10 cellular contexts compared by ENCODE assay signal in genomic region chr3:13018561-13019242, GRCh38. TPM values are rescaled to one million over a fixed set of nuclear protein-coding genes. Genes with fewer than 3 reads are reported as not detected.
DNase-seq lines count a peak whose midpoint lies in the region; ATAC-seq and TF ChIP-seq lines count a peak whose summit lies in the region.
"Had no signal": no experiment of that assay in that cellular context is flagged by ENCODE, and none has a peak within 500 bp of the region (broad histone marks: within the 10 kb centered on the region; RNA-seq: fewer than 3 reads in every experiment).

No MANE protein-coding gene starts in this region.

- POLR2A ChIA-PET in activated naive CD8-positive, alpha-beta T cell treated with anti-CD3 and anti-CD28 coated beads, Interleukin-2, amount 10 ng/mL, durations not matched to agents 7 days and 5 days (lab: Charles Lee), result no interaction called here

- no peak overlapping the region for H3K4me3 ChIP-seq in mucosa of stomach (ENCODE audit: low read length)
- peak overlapping the region in 1 of 4 donors; percentile 21 for H3K4me3 ChIP-seq in upper lobe of left lung

- peaks cover 23% of the 10 kb centered on the region for H3K4me1 Mint-ChIP-seq in activated naive CD8-positive, alpha-beta T cell treated with anti-CD3 and anti-CD28 coated beads, Interleukin-2, amount 10 ng/mL, durations not matched to agents 7 days and 5 days
- H3K4me1 Mint-ChIP-seq in activated naive CD8-positive, alpha-beta T cell treated with anti-CD3 and anti-CD28 coated beads for 36 hours, result peaks cover 23% of the 10 kb centered on the region
- H3K4me1 Mint-ChIP-seq in dendritic cell treated with granulocyte-macrophage colony-stimulating factor and Interleukin-4, amounts not matched to agents 40 ng/mL and 50 ng/mL, for 4 days (ENCODE audit: low read depth), result peaks cover 57% of the 10 kb centered on the region

- peaks cover 2% of the 10 kb centered on the region for H3K36me3 Mint-ChIP-seq in activated naive CD8-positive, alpha-beta T cell treated with anti-CD3 and anti-CD28 coated beads, Interleukin-2, amount 10 ng/mL, durations not matched to agents 7 days and 5 days
- H3K36me3 Mint-ChIP-seq in activated naive CD8-positive, alpha-beta T cell treated with anti-CD3 and anti-CD28 coated beads for 36 hours, result no peaks in the 10 kb centered on the region
- H3K36me3 Mint-ChIP-seq in dendritic cell treated with granulocyte-macrophage colony-stimulating factor and Interleukin-4, amounts not matched to agents 40 ng/mL and 50 ng/mL, for 4 days (ENCODE audit: low read depth), result peaks cover 13% of the 10 kb centered on the region

- no peaks in the 10 kb centered on the region for H3K27me3 Mint-ChIP-seq in activated naive CD8-positive, alpha-beta T cell treated with anti-CD3 and anti-CD28 coated beads, Interleukin-2, amount 10 ng/mL, durations not matched to agents 7 days and 5 days
- no peaks in the 10 kb centered on the region for H3K27me3 Mint-ChIP-seq in activated naive CD8-positive, alpha-beta T cell treated with anti-CD3 and anti-CD28 coated beads for 36 hours
- H3K27me3 Mint-ChIP-seq in dendritic cell treated with granulocyte-macrophage colony-stimulating factor and Interleukin-4, amounts not matched to agents 40 ng/mL and 50 ng/mL, for 4 days, result peaks cover 3% of the 10 kb centered on the region

- no peak for ATAC-seq in activated naive CD8-positive, alpha-beta T cell treated with anti-CD3 and anti-CD28 coated beads, Interleukin-2, amount 10 ng/mL, durations not matched to agents 7 days and 5 days (ENCODE audit: low read depth)
- ATAC-seq in upper lobe of left lung (ENCODE audit: low FRiP score in 2 of 2) (no peak), HG03571 (IDR thresholded peaks at IDR 0.05; ENCODE audit: unreplicated experiment) (no peak)

- peak overlapping the region; percentile 8 for H3K27ac Mint-ChIP-seq in activated naive CD8-positive, alpha-beta T cell treated with anti-CD3 and anti-CD28 coated beads, Interleukin-2, amount 10 ng/mL, durations not matched to agents 7 days and 5 days
- no peak overlapping the region for H3K27ac Mint-ChIP-seq in activated naive CD8-positive, alpha-beta T cell treated with anti-CD3 and anti-CD28 coated beads for 36 hours
- peak overlapping the region; percentile 96 for H3K27ac Mint-ChIP-seq in dendritic cell treated with granulocyte-macrophage colony-stimulating factor and Interleukin-4, amounts not matched to agents 40 ng/mL and 50 ng/mL, for 4 days

- H3K9me3 Mint-ChIP-seq in activated naive CD8-positive, alpha-beta T cell treated with anti-CD3 and anti-CD28 coated beads, Interleukin-2, amount 10 ng/mL, durations not matched to agents 7 days and 5 days, result no peaks in the 10 kb centered on the region
- H3K9me3 Mint-ChIP-seq in activated naive CD8-positive, alpha-beta T cell treated with anti-CD3 and anti-CD28 coated beads for 36 hours, result no peaks in the 10 kb centered on the region
- H3K9me3 Mint-ChIP-seq in dendritic cell treated with granulocyte-macrophage colony-stimulating factor and Interleukin-4, amounts not matched to agents 40 ng/mL and 50 ng/mL, for 4 days, result no peaks in the 10 kb centered on the region
- H3K9me3 Mint-ChIP-seq: activated naive CD4-positive, alpha-beta T cell treated with anti-CD3 and anti-CD28 coated beads, Interleukin-2, amount 10 ng/mL, durations not matched to agents 7 days and 5 days had no signal

- TF ChIP-seq EP300 in upper lobe of left lung (IDR thresholded peaks at IDR 0.05), result no peak

- H3K4me3 Mint-ChIP-seq in activated naive CD8-positive, alpha-beta T cell treated with anti-CD3 and anti-CD28 coated beads, Interleukin-2, amount 10 ng/mL, durations not matched to agents 7 days and 5 days, result no peak overlapping the region
- H3K4me3 Mint-ChIP-seq in activated naive CD8-positive, alpha-beta T cell treated with anti-CD3 and anti-CD28 coated beads for 36 hours, result no peak overlapping the region
- no peak overlapping the region for H3K4me3 Mint-ChIP-seq in dendritic cell treated with granulocyte-macrophage colony-stimulating factor and Interleukin-4, amounts not matched to agents 40 ng/mL and 50 ng/mL, for 4 days
- H3K4me3 Mint-ChIP-seq: activated naive CD4-positive, alpha-beta T cell treated with anti-CD3 and anti-CD28 coated beads, Interleukin-2, amount 10 ng/mL, durations not matched to agents 7 days and 5 days had no signal

- H3K9ac ChIP-seq in mucosa of stomach (ENCODE audit: low read length), result peak overlapping the region; percentile 50

- no peak for TF ChIP-seq POLR2A in upper lobe of left lung (IDR thresholded peaks at IDR 0.05)

- no peak for DNase-seq in activated naive CD8-positive, alpha-beta T cell treated with anti-CD3 and anti-CD28 coated beads, Interleukin-2, amount 10 ng/mL, durations not matched to agents 7 days and 5 days
- DNase-seq in activated naive CD8-positive, alpha-beta T cell treated with anti-CD3 and anti-CD28 coated beads for 36 hours, result no peak
- no peak for DNase-seq in upper lobe of left lung
- no peak for DNase-seq in NCI-H1930 (lab: John Stamatoyannopoulos, UW)
- DNase-seq in COR-L47 (lab: John Stamatoyannopoulos, UW), result no peak
- DNase-seq: activated naive CD4-positive, alpha-beta T cell treated with anti-CD3 and anti-CD28 coated beads, Interleukin-2, amount 10 ng/mL, durations not matched to agents 7 days and 5 days had no signal

- H3K36me3 ChIP-seq in mucosa of stomach (ENCODE audit: control insufficient read depth, insufficient read depth, low read length) (no peaks in the 10 kb centered on the region), upper lobe of left lung (no peaks in the 10 kb centered on the region)

- H3K27ac ChIP-seq in upper lobe of left lung, result peak overlapping the region in 3 of 4 donors; percentile 93 to 96 (median 94)
- H3K27ac ChIP-seq: C4-2B had no signal

- H3K4me1 ChIP-seq in mucosa of stomach (ENCODE audit: control insufficient read depth, insufficient read depth, low read length) (peaks cover 37% of the 10 kb centered on the region), upper lobe of left lung (peaks cover 17 to 63% (median 47%) of the 10 kb centered on the region in 4 donors)

- H3K9me3 ChIP-seq in mucosa of stomach (ENCODE audit: control insufficient read depth, low read length) (no peaks in the 10 kb centered on the region), upper lobe of left lung (no peaks in the 10 kb centered on the region)

- WGBS in upper lobe of left lung, 2 donors, result 72 to 80% methylated on average over 3 to 15 of the region's 15 CpGs

- no peak for TF ChIP-seq CTCF in upper lobe of left lung (IDR thresholded peaks at IDR 0.05)

- peaks cover 15% of the 10 kb centered on the region for H3K27me3 ChIP-seq in mucosa of stomach (ENCODE audit: control insufficient read depth, insufficient read depth, low read length)
- no peaks in the 10 kb centered on the region for H3K27me3 ChIP-seq in upper lobe of left lung

- intact Hi-C loops in dendritic cell treated with granulocyte-macrophage colony-stimulating factor and Interleukin-4, amounts not matched to agents 40 ng/mL and 50 ng/mL, for 4 days (cut with micrococcal nuclease), result no loop called here

RNA-seq across cellular contexts. Expression of gene IQSEC1, which starts 54.5 kb away (rescaled TPM):
- total RNA-seq in activated naive CD8-positive, alpha-beta T cell treated with anti-CD3 and anti-CD28 coated beads, Interleukin-2, amount 10 ng/mL, durations not matched to agents 7 days and 5 days, result 10 to 100 TPM; 59.5 to 64.6 TPM
- total RNA-seq in activated naive CD8-positive, alpha-beta T cell treated with anti-CD3 and anti-CD28 coated beads for 36 hours, result 10 to 100 TPM; 20.1 to 22.2 TPM
- 100 to 1,000 TPM in 1 of 6 donors, 10 to 100 TPM in 5; 51.1 to 105 (median 81.0) TPM for total RNA-seq in upper lobe of left lung
